33 cellular contexts compared by ENCODE assay signal in genomic region chr4:94925764-94926347, GRCh38.
"Had no signal": no experiment of that assay in that cellular context is flagged by ENCODE, and none has a peak within 500 bp of the region (broad histone marks: within the 10 kb centered on the region; RNA-seq: fewer than 3 reads in every experiment).

No MANE protein-coding gene starts in this region.

- DNase-seq: activated CD4-positive, alpha-beta T cell treated with anti-CD3 and anti-CD28 coated beads, Interleukin-2, amount 10 ng/mL, durations not matched to agents 24 days and 14 days; activated CD4-positive, alpha-beta T cell treated with anti-CD3 and anti-CD28 coated beads, Interleukin-2, amount 50 U/mL, for 4 hours; activated CD4-positive, CD25-positive, alpha-beta regulatory T cell; activated CD8-positive, alpha-beta T cell treated with anti-CD3 and anti-CD28 coated beads for 36 hours; activated effector memory CD4-positive, alpha-beta T cell treated with anti-CD3 and anti-CD28 coated beads, Interleukin-2, amount 50 U/mL, for 16 hours; activated naive CD4-positive, alpha-beta T cell; activated naive CD4-positive, alpha-beta T cell treated with anti-CD3 and anti-CD28 coated beads, Interleukin-2, amount 50 U/mL, for 16 hours; activated naive CD8-positive, alpha-beta T cell treated with anti-CD3 and anti-CD28 coated beads for 36 hours; activated T-cell treated with anti-CD3 and anti-CD28 coated beads, Interleukin-2, amount 50 U/mL, for 1 hour; activated T-cell treated with anti-CD3 and anti-CD28 coated beads, Interleukin-2, amount 50 U/mL, for 72 hours; amygdala; Kasumi-1; MG63; NCI-H1048; NCI-H1105 treated with DMSO at 0.1 percent for 48 hours; NCI-H1436; NCI-H1694; NCI-H2029; NCI-H345; NCI-H524 treated with DMSO at 0.1 percent for 48 hours; NCI-H748 treated with DMSO at 0.1 percent for 48 hours; NK-92 treated with Interleukin-12 subunit alpha and Interleukin-12 subunit beta, amount 100 ng/mL, for 24 hours; PC-9; Right ventricle myocardium superior; SW 1271; T-helper 1 cell; T-helper 2 cell; T-helper 9 cell; WERI-Rb-1 had no signal

- H3K27me3 ChIP-seq: ascending aorta, cardiac muscle cell, MG63 had no signal

- H3K4me3 ChIP-seq: ascending aorta, cardiac muscle cell, MG63, PC-9 had no signal

- H3K4me2 ChIP-seq: PC-9 had no signal

- ATAC-seq: activated CD8-positive, alpha-beta T cell treated with anti-CD3 and anti-CD28 coated beads for 36 hours; activated T-cell treated with anti-CD3 and anti-CD28 coated beads, Interleukin-2, amount 50 U/mL, for 72 hours; activated T-helper 17 cell treated with anti-CD3 and anti-CD28 coated beads, Interleukin-2, amount 50 U/mL, for 72 hours had no signal

- H3K9me3 ChIP-seq: ascending aorta, MG63 had no signal

- H3K36me3 ChIP-seq: ascending aorta, cardiac muscle cell, MG63, WERI-Rb-1 had no signal

- FAIRE-seq: RCC 7860 had no signal

- H3K27ac ChIP-seq: ascending aorta, cardiac muscle cell, PC-9, WERI-Rb-1 had no signal
